1 cellular context compared by ENCODE assay signal in the genomic region with DNA sequence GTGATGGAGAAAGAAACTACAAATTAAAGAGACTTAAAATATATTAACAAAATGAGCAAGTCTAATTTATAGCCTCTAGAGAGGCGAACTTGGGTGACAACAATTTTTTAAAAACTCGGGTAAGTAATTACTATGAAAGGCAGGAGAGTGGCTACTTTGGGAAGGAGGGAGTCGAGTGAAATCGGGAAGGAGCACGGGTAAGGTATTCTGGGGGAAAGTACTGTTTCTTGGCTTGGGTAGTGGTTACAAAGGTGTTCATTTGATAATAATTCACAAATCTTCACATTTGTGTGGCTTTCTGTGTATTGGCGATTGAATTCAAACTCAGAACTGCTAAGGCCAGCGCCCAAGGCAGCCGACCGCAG.
TF ChIP-seq lines count a peak whose summit lies in the region.

No MANE protein-coding gene starts in this region.

TF ChIP-seq in IMR-90, 13 proteins besides CTCF, POLR2A, EP300 and RAD21 (continued from another document):
- TF ChIP-seq, protein P1, sequence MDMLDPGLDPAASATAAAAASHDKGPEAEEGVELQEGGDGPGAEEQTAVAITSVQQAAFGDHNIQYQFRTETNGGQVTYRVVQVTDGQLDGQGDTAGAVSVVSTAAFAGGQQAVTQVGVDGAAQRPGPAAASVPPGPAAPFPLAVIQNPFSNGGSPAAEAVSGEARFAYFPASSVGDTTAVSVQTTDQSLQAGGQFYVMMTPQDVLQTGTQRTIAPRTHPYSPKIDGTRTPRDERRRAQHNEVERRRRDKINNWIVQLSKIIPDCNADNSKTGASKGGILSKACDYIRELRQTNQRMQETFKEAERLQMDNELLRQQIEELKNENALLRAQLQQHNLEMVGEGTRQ (IDR thresholded peaks at IDR 0.05; ENCODE audit: low read depth, low read length), result no peak
- TF ChIP-seq RFX5 (IDR thresholded peaks at IDR 0.05; ENCODE audit: low read depth, low read length), result no peak
- TF ChIP-seq MXI1 (IDR thresholded peaks at IDR 0.05; ENCODE audit: borderline replicate concordance, low read depth, low read length), result no peak
